7 cellular contexts compared by ENCODE assay signal in the genomic region with DNA sequence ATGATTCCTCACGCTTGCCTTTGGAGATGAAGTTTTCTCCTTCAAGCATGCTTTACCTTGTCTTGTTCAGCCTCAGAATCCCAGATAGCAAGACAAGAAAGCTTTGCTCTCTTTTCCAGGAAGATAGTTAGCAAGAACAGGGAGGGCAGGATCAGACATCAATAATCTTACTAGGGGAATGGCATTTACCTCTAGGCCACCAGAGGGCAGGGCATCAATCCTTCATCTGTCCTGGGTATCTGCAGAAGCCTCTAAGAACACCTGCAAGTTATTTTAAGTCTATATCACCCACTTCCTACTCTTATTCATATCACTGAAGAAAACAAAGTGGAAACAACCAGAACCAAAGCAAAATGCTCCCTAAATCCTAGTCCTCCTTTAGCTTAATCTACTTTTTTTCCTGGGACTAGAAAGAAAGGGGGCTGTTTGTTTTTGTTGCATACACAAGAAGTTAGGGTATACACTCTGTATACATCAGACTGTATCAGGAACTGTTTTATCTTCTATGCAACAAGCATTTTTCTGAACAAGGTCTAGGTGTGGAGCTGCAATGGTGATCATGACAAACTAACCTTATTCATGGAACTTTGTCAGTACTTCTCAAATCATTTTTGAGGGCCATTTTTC.
DNase-seq lines count a peak whose midpoint lies in the region; ATAC-seq and TF ChIP-seq lines count a peak whose summit lies in the region.

No MANE protein-coding gene starts in this region.

- no peak overlapping the region for H3K4me3 Mint-ChIP-seq in endodermal cell
- H3K4me3 Mint-ChIP-seq in activated CD4-positive, alpha-beta T cell treated with anti-CD3 and anti-CD28 coated beads, Interleukin-2, amount 10 ng/mL, durations not matched to agents 24 days and 14 days: no peak overlapping the region

- peaks cover 5% of the 10 kb centered on the region for H3K4me1 Mint-ChIP-seq in endodermal cell
- H3K4me1 Mint-ChIP-seq in activated CD4-positive, alpha-beta T cell treated with anti-CD3 and anti-CD28 coated beads, Interleukin-2, amount 10 ng/mL, durations not matched to agents 24 days and 14 days: no peaks in the 10 kb centered on the region

- DNase-seq in NCI-H345 treated with DMSO at 0.1 percent for 48 hours (lab: John Stamatoyannopoulos, UW; ENCODE audit: unreplicated experiment): peak; percentile 4
- DNase-seq in endodermal cell: peak; percentile 80
- DNase-seq in stomach: peak; percentile 31
- no peak for DNase-seq in activated CD4-positive, alpha-beta T cell treated with anti-CD3 and anti-CD28 coated beads, Interleukin-2, amount 10 ng/mL, durations not matched to agents 24 days and 14 days

- H3K27ac ChIP-seq in endodermal cell (ENCODE audit: low read depth, low read length) (no peak overlapping the region), stomach (no peak overlapping the region)

- H3K27me3 Mint-ChIP-seq in endodermal cell (ENCODE audit: insufficient read depth): no peaks in the 10 kb centered on the region
- H3K27me3 Mint-ChIP-seq in activated CD4-positive, alpha-beta T cell treated with anti-CD3 and anti-CD28 coated beads, Interleukin-2, amount 10 ng/mL, durations not matched to agents 24 days and 14 days: no peaks in the 10 kb centered on the region

- no peaks in the 10 kb centered on the region for H3K36me3 ChIP-seq in endodermal cell (ENCODE audit: control insufficient read depth, insufficient read depth, low read length)
- no peaks in the 10 kb centered on the region for H3K36me3 ChIP-seq in stomach

- ATAC-seq in GM18498 (IDR thresholded peaks at IDR 0.05; ENCODE audit: unreplicated experiment): peak; percentile 77
- ATAC-seq in HG02798 (IDR thresholded peaks at IDR 0.05; ENCODE audit: poor library complexity, unreplicated experiment): peak; percentile 64
- no peak for ATAC-seq in esophagus mucosa

- H3K9me3 Mint-ChIP-seq in endodermal cell: peaks cover 5% of the 10 kb centered on the region
- no peaks in the 10 kb centered on the region for H3K9me3 Mint-ChIP-seq in activated CD4-positive, alpha-beta T cell treated with anti-CD3 and anti-CD28 coated beads, Interleukin-2, amount 10 ng/mL, durations not matched to agents 24 days and 14 days

- intact Hi-C loops in stomach (cut with DNase I; ENCODE audit: low total_unique reads): no loop called here
- intact Hi-C loops in activated CD4-positive, alpha-beta T cell treated with anti-CD3 and anti-CD28 coated beads, Interleukin-2, amount 10 ng/mL, durations not matched to agents 24 days and 14 days (cut with micrococcal nuclease): no loop called here

- H3K4me3 ChIP-seq in endodermal cell (ENCODE audit: low read length): no peak overlapping the region
- no peak overlapping the region for H3K4me3 ChIP-seq in stomach

- H3K9ac ChIP-seq in endodermal cell (ENCODE audit: extremely low read depth, low read length, poor library complexity, severe bottlenecking): no peak overlapping the region

- TF ChIP-seq EP300 in stomach (IDR thresholded peaks at IDR 0.05): no peak

- H3K4me1 ChIP-seq in endodermal cell (ENCODE audit: control insufficient read depth, insufficient read depth, low read length): no peaks in the 10 kb centered on the region
- H3K4me1 ChIP-seq in stomach: no peaks in the 10 kb centered on the region

- H3K27me3 ChIP-seq in endodermal cell (ENCODE audit: control insufficient read depth, insufficient read depth, low read length, poor library complexity, severe bottlenecking) (no peaks in the 10 kb centered on the region), stomach (no peaks in the 10 kb centered on the region)

- H3K9me3 ChIP-seq in endodermal cell (ENCODE audit: control insufficient read depth, low read length): no peaks in the 10 kb centered on the region
- no peaks in the 10 kb centered on the region for H3K9me3 ChIP-seq in stomach

- WGBS in endodermal cell (ENCODE audit: insufficient coverage in 1 of 2, insufficient read length in 1 of 2), 2 experiments: 71 to 100% methylated on average over 1 of the region's 1 CpG
- 45 to 63% (median 55%) methylated on average over 1 of the region's 1 CpG for WGBS in stomach, 5 donors

- H3K36me3 Mint-ChIP-seq in endodermal cell (ENCODE audit: low read depth): peaks cover 3% of the 10 kb centered on the region
- no peaks in the 10 kb centered on the region for H3K36me3 Mint-ChIP-seq in activated CD4-positive, alpha-beta T cell treated with anti-CD3 and anti-CD28 coated beads, Interleukin-2, amount 10 ng/mL, durations not matched to agents 24 days and 14 days (ENCODE audit: low read depth)

- H3K27ac Mint-ChIP-seq in endodermal cell: no peak overlapping the region
- H3K27ac Mint-ChIP-seq in activated CD4-positive, alpha-beta T cell treated with anti-CD3 and anti-CD28 coated beads, Interleukin-2, amount 10 ng/mL, durations not matched to agents 24 days and 14 days: no peak overlapping the region

- TF ChIP-seq CTCF in endodermal cell (conservative IDR thresholded peaks at IDR 0.05) (peak; percentile 87), stomach (IDR thresholded peaks at IDR 0.05) (peak in 4 of 7 experiments; percentile 25 to 41 (median 38))

- no peak for TF ChIP-seq POLR2A in stomach (IDR thresholded peaks at IDR 0.05)
